ENCODE assay signal across 34 cellular contexts in the genomic region with DNA sequence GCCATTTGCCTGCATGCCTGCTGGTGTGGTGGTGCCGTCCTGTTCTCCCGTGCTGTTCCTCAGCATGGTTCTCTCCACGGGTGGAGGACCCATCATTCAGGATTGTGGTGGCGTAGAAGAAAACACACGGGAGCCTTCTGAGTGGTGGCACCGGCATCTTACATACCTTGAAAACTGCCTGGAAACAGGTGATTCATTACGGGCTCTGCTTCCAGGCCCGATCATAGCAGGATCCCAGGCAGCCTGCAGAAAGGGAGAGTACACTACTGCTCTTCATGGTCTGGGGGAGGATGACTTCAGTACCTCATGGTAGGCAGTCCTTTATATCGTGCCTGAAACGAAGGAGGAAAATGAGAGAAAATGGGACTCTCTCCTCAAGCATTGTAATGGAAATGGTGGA.
"Had no signal": no experiment of that assay in that cellular context is flagged by ENCODE, and none has a peak within 500 bp of the region (broad histone marks: within the 10 kb centered on the region; RNA-seq: fewer than 3 reads in every experiment).

No MANE protein-coding gene starts in this region.

- H3K27ac ChIP-seq: ascending aorta, body of pancreas, breast epithelium, Peyer's patch, SJSA1, WERI-Rb-1 had no signal

- H3K4me3 ChIP-seq: ascending aorta, body of pancreas, breast epithelium, Peyer's patch, SJSA1 had no signal

- DNase-seq: activated CD4-positive, alpha-beta memory T cell treated with anti-CD3 and anti-CD28 coated beads, Interleukin-2, amount 10 ng/mL, durations not matched to agents 7 days and 5 days; activated CD4-positive, alpha-beta T cell treated with anti-CD3 and anti-CD28 coated beads for 1 hour; activated CD4-positive, alpha-beta T cell treated with anti-CD3 and anti-CD28 coated beads for 48 hours; activated CD4-positive, CD25-positive, alpha-beta regulatory T cell; activated CD8-positive, alpha-beta memory T cell treated with anti-CD3 and anti-CD28 coated beads for 24 hours; activated CD8-positive, alpha-beta memory T cell treated with anti-CD3 and anti-CD28 coated beads, Interleukin-2, amount 10 ng/mL, durations not matched to agents 7 days and 5 days; activated CD8-positive, alpha-beta memory T cell treated with anti-CD3 and anti-CD28 coated beads, Interleukin-2, amount 50 U/mL, for 48 hours; activated effector memory CD4-positive, alpha-beta T cell treated with Interleukin-2 at 50 U/mL for 16 hours; activated naive CD4-positive, alpha-beta T cell treated with anti-CD3 and anti-CD28 coated beads, Interleukin-2, amount 50 U/mL, for 16 hours; activated naive CD8-positive, alpha-beta T cell treated with anti-CD3 and anti-CD28 coated beads for 36 hours; activated T-cell treated with anti-CD3 and anti-CD28 coated beads, Interleukin-2, amount 50 U/mL, for 48 hours; amniotic stem cell; body of pancreas; cerebellar nuclear complex; Karpas-422; NCI-H1105; NCI-H1417 treated with DMSO at 0.1 percent for 48 hours; NCI-H1694; NCI-H1930; NCI-H2081 treated with DMSO at 0.1 percent for 48 hours; NCI-H226; NCI-H446 treated with DMSO at 0.1 percent for 48 hours; NCI-H524 treated with DMSO at 0.1 percent for 48 hours; NK-92 treated with Interleukin-12 subunit alpha and Interleukin-12 subunit beta, amount 100 ng/mL, for 24 hours; PC-3; Peyer's patch; RPMI8226; SHP77 treated with DMSO at 0.1 percent for 48 hours; T1000; WERI-Rb-1 had no signal

- H3K36me3 ChIP-seq: ascending aorta, breast epithelium, Peyer's patch, SJSA1, WERI-Rb-1 had no signal

- H3K9me3 Mint-ChIP-seq: activated CD4-positive, alpha-beta memory T cell treated with anti-CD3 and anti-CD28 coated beads, Interleukin-2, amount 10 ng/mL, durations not matched to agents 7 days and 5 days; activated naive CD8-positive, alpha-beta T cell treated with anti-CD3 and anti-CD28 coated beads for 36 hours had no signal

- H3K9me3 ChIP-seq: ascending aorta, body of pancreas, breast epithelium, Peyer's patch, SJSA1 had no signal

- H3K27ac Mint-ChIP-seq: activated CD4-positive, alpha-beta memory T cell treated with anti-CD3 and anti-CD28 coated beads, Interleukin-2, amount 10 ng/mL, durations not matched to agents 7 days and 5 days; activated CD8-positive, alpha-beta memory T cell treated with anti-CD3 and anti-CD28 coated beads, Interleukin-2, amount 10 ng/mL, durations not matched to agents 7 days and 5 days; activated naive CD8-positive, alpha-beta T cell treated with anti-CD3 and anti-CD28 coated beads for 36 hours had no signal

- H3K36me3 Mint-ChIP-seq: activated CD8-positive, alpha-beta memory T cell treated with anti-CD3 and anti-CD28 coated beads, Interleukin-2, amount 10 ng/mL, durations not matched to agents 7 days and 5 days; activated naive CD8-positive, alpha-beta T cell treated with anti-CD3 and anti-CD28 coated beads for 36 hours had no signal

- ATAC-seq: activated CD8-positive, alpha-beta memory T cell treated with anti-CD3 and anti-CD28 coated beads, Interleukin-2, amount 10 ng/mL, durations not matched to agents 7 days and 5 days; body of pancreas; PC-3 had no signal

- H3K4me3 Mint-ChIP-seq: activated CD4-positive, alpha-beta memory T cell treated with anti-CD3 and anti-CD28 coated beads, Interleukin-2, amount 10 ng/mL, durations not matched to agents 7 days and 5 days; activated CD8-positive, alpha-beta memory T cell treated with anti-CD3 and anti-CD28 coated beads, Interleukin-2, amount 10 ng/mL, durations not matched to agents 7 days and 5 days; activated naive CD8-positive, alpha-beta T cell treated with anti-CD3 and anti-CD28 coated beads for 36 hours had no signal

- H3K4me1 ChIP-seq: ascending aorta, body of pancreas, breast epithelium, Peyer's patch, SJSA1 had no signal

- H3K4me1 Mint-ChIP-seq: activated CD4-positive, alpha-beta memory T cell treated with anti-CD3 and anti-CD28 coated beads, Interleukin-2, amount 10 ng/mL, durations not matched to agents 7 days and 5 days; activated CD8-positive, alpha-beta memory T cell treated with anti-CD3 and anti-CD28 coated beads, Interleukin-2, amount 10 ng/mL, durations not matched to agents 7 days and 5 days; activated naive CD8-positive, alpha-beta T cell treated with anti-CD3 and anti-CD28 coated beads for 36 hours had no signal

- FAIRE-seq: colon had no signal

- H3K27me3 ChIP-seq: ascending aorta, body of pancreas, Peyer's patch had no signal
